ENCODE assay signal across 32 cellular contexts in the genomic region with DNA sequence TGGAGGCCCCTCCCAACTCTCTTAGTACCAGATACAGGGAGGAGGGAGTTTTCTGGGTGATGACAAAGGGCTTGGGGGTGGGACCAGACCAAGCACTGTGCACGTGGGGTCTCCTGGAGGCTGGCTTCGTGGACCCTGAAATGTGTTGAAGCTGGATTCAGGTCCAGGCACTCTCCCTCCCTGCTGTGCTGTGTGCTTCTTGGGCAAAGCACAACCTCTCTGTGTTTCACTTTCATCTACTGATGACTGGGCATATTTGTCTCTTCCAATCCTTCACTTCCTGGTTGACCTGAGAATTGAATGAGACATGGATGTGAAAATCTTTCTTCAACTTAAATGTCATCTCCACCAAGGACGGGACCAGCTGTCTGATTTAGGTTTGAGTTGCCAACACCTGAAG. TPM values are rescaled to one million over a fixed set of nuclear protein-coding genes. Genes with fewer than 3 reads are reported as not detected.
"Had no signal": no experiment of that assay in that cellular context is flagged by ENCODE, and none has a peak within 500 bp of the region (broad histone marks: within the 10 kb centered on the region; RNA-seq: fewer than 3 reads in every experiment).

No MANE protein-coding gene starts in this region.

- H3K9ac ChIP-seq: KMS-11 had no signal

- H3K4me3 ChIP-seq: ascending aorta, Peyer's patch had no signal

- ATAC-seq: PC-3 had no signal

- DNase-seq: activated CD4-positive, alpha-beta memory T cell treated with anti-CD3 and anti-CD28 coated beads, Interleukin-2, amount 10 ng/mL, durations not matched to agents 7 days and 5 days; activated CD4-positive, alpha-beta T cell treated with anti-CD3 and anti-CD28 coated beads for 1 hour; activated CD4-positive, alpha-beta T cell treated with anti-CD3 and anti-CD28 coated beads for 48 hours; activated CD4-positive, CD25-positive, alpha-beta regulatory T cell; activated gamma-delta T cell; activated naive CD4-positive, alpha-beta T cell treated with Interleukin-2 at 50 U/mL for 16 hours; activated naive CD8-positive, alpha-beta T cell treated with anti-CD3 and anti-CD28 coated beads, Interleukin-2, amount 10 ng/mL, durations not matched to agents 7 days and 5 days; activated T-cell treated with anti-CD3 and anti-CD28 coated beads, Interleukin-2, amount 50 U/mL, for 24 hours; amygdala; MM.1S; MV-4-11; NCI-H1436 treated with DMSO at 0.1 percent for 48 hours; NCI-H1694 treated with DMSO at 0.1 percent for 48 hours; NCI-H510A; NCI-H526; NCI-H748 treated with DMSO at 0.1 percent for 48 hours; NK-92 treated with Interleukin-12 subunit alpha and Interleukin-12 subunit beta, amount 100 ng/mL, for 24 hours; PC-3; Peyer's patch; Right ventricle myocardium superior; T1000; WERI-Rb-1 had no signal

- H3K4me1 ChIP-seq: ascending aorta, Peyer's patch had no signal

- H3K36me3 Mint-ChIP-seq: activated naive CD4-positive, alpha-beta T cell treated with anti-CD3 and anti-CD28 coated beads, Interleukin-2, amount 50 U/mL, for 24 hours; activated naive CD8-positive, alpha-beta T cell treated with anti-CD3 and anti-CD28 coated beads, Interleukin-2, amount 10 ng/mL, durations not matched to agents 7 days and 5 days had no signal

- H3K4me2 ChIP-seq: KMS-11 had no signal

- H3K36me3 ChIP-seq: ascending aorta, Peyer's patch, WERI-Rb-1 had no signal

- H3K27me3 ChIP-seq: ascending aorta, Peyer's patch had no signal

- H3K9me3 Mint-ChIP-seq: activated CD4-positive, alpha-beta memory T cell treated with anti-CD3 and anti-CD28 coated beads, Interleukin-2, amount 10 ng/mL, durations not matched to agents 7 days and 5 days; activated naive CD4-positive, alpha-beta T cell treated with anti-CD3 and anti-CD28 coated beads, Interleukin-2, amount 50 U/mL, for 24 hours; activated naive CD8-positive, alpha-beta T cell treated with anti-CD3 and anti-CD28 coated beads, Interleukin-2, amount 10 ng/mL, durations not matched to agents 7 days and 5 days; activated T-cell treated with anti-CD3 and anti-CD28 coated beads, Interleukin-2, amount 50 U/mL, for 24 hours; activated T-helper 2 cell treated with anti-CD3 and anti-CD28 coated beads, Interferon-gamma antibody, Interleukin-2, Interleukin-4, amounts not matched to agents 10 μg/mL and 5 μg/mL and 100 μg/mL, durations not matched to agents 14 hours and 24 hours and 36 hours had no signal

- H3K9me3 ChIP-seq: ascending aorta, Peyer's patch had no signal

- H3K27ac ChIP-seq: ascending aorta, KMS-11, Peyer's patch, RWPE1, WERI-Rb-1 had no signal

- H3K27ac Mint-ChIP-seq: activated CD4-positive, alpha-beta memory T cell treated with anti-CD3 and anti-CD28 coated beads, Interleukin-2, amount 10 ng/mL, durations not matched to agents 7 days and 5 days; activated naive CD4-positive, alpha-beta T cell treated with anti-CD3 and anti-CD28 coated beads, Interleukin-2, amount 50 U/mL, for 24 hours; activated naive CD8-positive, alpha-beta T cell treated with anti-CD3 and anti-CD28 coated beads, Interleukin-2, amount 10 ng/mL, durations not matched to agents 7 days and 5 days; activated T-cell treated with anti-CD3 and anti-CD28 coated beads, Interleukin-2, amount 50 U/mL, for 24 hours; activated T-helper 2 cell treated with anti-CD3 and anti-CD28 coated beads, Interferon-gamma antibody, Interleukin-2, Interleukin-4, amounts not matched to agents 10 μg/mL and 5 μg/mL and 100 μg/mL, durations not matched to agents 14 hours and 24 hours and 36 hours had no signal

- H3K4me3 Mint-ChIP-seq: activated CD4-positive, alpha-beta memory T cell treated with anti-CD3 and anti-CD28 coated beads, Interleukin-2, amount 10 ng/mL, durations not matched to agents 7 days and 5 days; activated naive CD4-positive, alpha-beta T cell treated with anti-CD3 and anti-CD28 coated beads, Interleukin-2, amount 50 U/mL, for 24 hours; activated naive CD8-positive, alpha-beta T cell treated with anti-CD3 and anti-CD28 coated beads, Interleukin-2, amount 10 ng/mL, durations not matched to agents 7 days and 5 days; activated T-cell treated with anti-CD3 and anti-CD28 coated beads, Interleukin-2, amount 50 U/mL, for 24 hours had no signal

RNA-seq across cellular contexts. Expression of gene MLN, which starts 14.5 kb away (rescaled TPM):
- total RNA-seq: activated CD4-positive, alpha-beta memory T cell treated with anti-CD3 and anti-CD28 coated beads, Interleukin-2, amount 10 ng/mL, durations not matched to agents 7 days and 5 days; activated naive CD8-positive, alpha-beta T cell treated with anti-CD3 and anti-CD28 coated beads, Interleukin-2, amount 10 ng/mL, durations not matched to agents 7 days and 5 days; activated T-helper 2 cell treated with anti-CD3 and anti-CD28 coated beads, Interferon-gamma antibody, Interleukin-2, Interleukin-4, amounts not matched to agents 10 μg/mL and 5 μg/mL and 100 μg/mL, durations not matched to agents 14 hours and 24 hours and 36 hours; ascending aorta; cardiac septum; LHCN-M2; PC-3; Peyer's patch; Right ventricle myocardium superior; T-helper 1 cell treated with Interleukin-12 subunit alpha and Interleukin-12 subunit beta and Interleukin-4 antibody, amounts not matched to agents 30 ng/mL and 1 ng/mL, for 36 hours; T-helper 2 cell treated with Interferon-gamma antibody and Interleukin-4, amounts not matched to agents 100 ng/mL and 5 ng/mL, for 36 hours had no signal
- polyA plus RNA-seq: adipose tissue had no signal
